ENCODE assay signal across 11 cellular contexts in the genomic region with DNA sequence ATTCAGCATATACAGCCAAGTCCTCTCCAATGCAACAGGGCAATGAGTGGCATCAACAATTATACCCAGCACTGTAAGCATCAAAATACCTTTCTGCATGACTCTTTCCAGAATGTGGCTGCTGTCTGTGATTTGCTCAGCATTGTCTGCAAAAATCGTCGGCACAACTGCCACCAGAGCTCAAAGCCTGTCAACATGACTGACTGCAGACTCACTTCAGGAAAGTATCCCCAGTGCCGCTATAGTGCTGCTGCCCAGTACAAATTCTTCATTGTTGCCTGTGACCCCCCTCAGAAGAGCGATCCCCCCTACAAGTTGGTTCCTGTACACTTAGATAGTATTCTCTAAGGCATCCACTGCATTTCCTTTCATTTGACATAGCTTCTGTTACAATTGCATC. TPM values are rescaled to one million over a fixed set of nuclear protein-coding genes. Genes with fewer than 3 reads are reported as not detected.
DNase-seq lines count a peak whose midpoint lies in the region; ATAC-seq and TF ChIP-seq lines count a peak whose summit lies in the region.
"Had no signal": no experiment of that assay in that cellular context is flagged by ENCODE, and none has a peak within 500 bp of the region (broad histone marks: within the 10 kb centered on the region; RNA-seq: fewer than 3 reads in every experiment).

No MANE protein-coding gene starts in this region.

- peak; percentile 37 for DNase-seq in activated CD4-positive, alpha-beta T cell treated with anti-CD3 and anti-CD28 coated beads for 36 hours
- no peak for DNase-seq in activated CD4-positive, alpha-beta T cell treated with anti-CD3 and anti-CD28 coated beads for 48 hours
- DNase-seq in lower lobe of right lung (no peak), substantia nigra (lab: John Stamatoyannopoulos, UW) (peak in 2 of 49 donors; percentile 16 to 45), HCEC 1CT (no peak), HAP-1 (ENCODE audit: low spot score in 2 of 2) (no peak), T-helper 9 cell (no peak)

- H3K4me1 ChIP-seq in lower lobe of right lung (peaks cover 21% of the 10 kb centered on the region), HAP-1 (no peaks in the 10 kb centered on the region)
- H3K4me1 ChIP-seq: A549 had no signal

- no peaks in the 10 kb centered on the region for H3K27me3 ChIP-seq in lower lobe of right lung (ENCODE audit: low read depth)
- peaks cover 4% of the 10 kb centered on the region; the same call in 1 of the 2 replicates for H3K27me3 ChIP-seq in HAP-1 (ENCODE audit: low read depth)

- in situ Hi-C loops in HAP-1 (cut with MboI; ENCODE audit: low sequenced_read_pairs), result no loop called here

- POLR2A ChIA-PET in activated CD4-positive, alpha-beta T cell treated with anti-CD3 and anti-CD28 coated beads for 36 hours (lab: Charles Lee), result no interaction called here

- H3K9me3 Mint-ChIP-seq in activated CD4-positive, alpha-beta T cell treated with anti-CD3 and anti-CD28 coated beads for 36 hours (ENCODE audit: low read depth), result no peaks in the 10 kb centered on the region
- no peaks in the 10 kb centered on the region for H3K9me3 Mint-ChIP-seq in activated naive CD4-positive, alpha-beta T cell treated with anti-CD3 and anti-CD28 coated beads, Interleukin-2, amount 50 U/mL, for 24 hours

- H3K4me3 Mint-ChIP-seq in activated CD4-positive, alpha-beta T cell treated with anti-CD3 and anti-CD28 coated beads for 36 hours, result peak overlapping the region; percentile 39
- peak overlapping the region; percentile 81 for H3K4me3 Mint-ChIP-seq in activated naive CD4-positive, alpha-beta T cell treated with anti-CD3 and anti-CD28 coated beads, Interleukin-2, amount 50 U/mL, for 24 hours

- CTCF ChIA-PET in activated CD4-positive, alpha-beta T cell treated with anti-CD3 and anti-CD28 coated beads for 36 hours (lab: Charles Lee), result interaction anchor here (0.6 to 1.3 kb wide), 4 partner anchors 25 to 190 kb away, joined by 3 to 4 read pairs (median 3); no protein-coding TSS in a partner anchor

- H3K4me1 Mint-ChIP-seq in activated CD4-positive, alpha-beta T cell treated with anti-CD3 and anti-CD28 coated beads for 36 hours, result peaks cover 26% of the 10 kb centered on the region
- peaks cover 37% of the 10 kb centered on the region for H3K4me1 Mint-ChIP-seq in activated naive CD4-positive, alpha-beta T cell treated with anti-CD3 and anti-CD28 coated beads, Interleukin-2, amount 50 U/mL, for 24 hours

- H3K36me3 ChIP-seq in lower lobe of right lung (no peaks in the 10 kb centered on the region), HAP-1 (replicated peaks) (no peaks in the 10 kb centered on the region)

- H3K4me3 ChIP-seq in lower lobe of right lung, result peak overlapping the region; percentile 41
- H3K4me3 ChIP-seq in HAP-1, result no peak overlapping the region
- H3K4me3 ChIP-seq: A549 had no signal

- H3K27me3 Mint-ChIP-seq in activated CD4-positive, alpha-beta T cell treated with anti-CD3 and anti-CD28 coated beads for 36 hours, result no peaks in the 10 kb centered on the region
- H3K27me3 Mint-ChIP-seq in activated naive CD4-positive, alpha-beta T cell treated with anti-CD3 and anti-CD28 coated beads, Interleukin-2, amount 50 U/mL, for 24 hours, result no peaks in the 10 kb centered on the region

- H3K27ac ChIP-seq in lower lobe of right lung, result peak overlapping the region; percentile 78
- peak overlapping the region; percentile 76 for H3K27ac ChIP-seq in substantia nigra (ENCODE audit: low read depth, low read length, poor library complexity, severe bottlenecking)
- H3K27ac ChIP-seq: A549 had no signal

- peak overlapping the region; percentile 77 for H3K27ac Mint-ChIP-seq in activated CD4-positive, alpha-beta T cell treated with anti-CD3 and anti-CD28 coated beads for 36 hours
- H3K27ac Mint-ChIP-seq in activated naive CD4-positive, alpha-beta T cell treated with anti-CD3 and anti-CD28 coated beads, Interleukin-2, amount 50 U/mL, for 24 hours, result peak overlapping the region; percentile 89

- H3K36me3 Mint-ChIP-seq in activated CD4-positive, alpha-beta T cell treated with anti-CD3 and anti-CD28 coated beads for 36 hours (ENCODE audit: low read depth), result no peaks in the 10 kb centered on the region
- no peaks in the 10 kb centered on the region for H3K36me3 Mint-ChIP-seq in activated naive CD4-positive, alpha-beta T cell treated with anti-CD3 and anti-CD28 coated beads, Interleukin-2, amount 50 U/mL, for 24 hours

- H3K9me3 ChIP-seq in lower lobe of right lung, result no peaks in the 10 kb centered on the region
- no peaks in the 10 kb centered on the region for H3K9me3 ChIP-seq in HAP-1

- intact Hi-C loops in activated CD4-positive, alpha-beta T cell treated with anti-CD3 and anti-CD28 coated beads for 36 hours (cut with DNase I, micrococcal nuclease), result no loop called here
- intact Hi-C loops in lower lobe of right lung (cut with DNase I), result no loop called here

- peak; percentile 59 for ATAC-seq in activated CD4-positive, alpha-beta T cell treated with anti-CD3 and anti-CD28 coated beads for 36 hours
- ATAC-seq in lower lobe of right lung, result peak; percentile 28 to 37
- ATAC-seq: A549 had no signal

- no peak for TF ChIP-seq CTCF in lower lobe of right lung (IDR thresholded peaks at IDR 0.05)

RNA-seq across cellular contexts. Expression of a gene that starts 0.7 kb away (rescaled TPM):
- total RNA-seq in activated CD4-positive, alpha-beta T cell treated with anti-CD3 and anti-CD28 coated beads for 36 hours, result under 1 TPM; 0.46 to 0.62 TPM
- 27.3 TPM for total RNA-seq in lower lobe of right lung

RNA-seq across cellular contexts. Expression of a gene that starts 13.6 kb away (rescaled TPM):
- total RNA-seq in activated CD4-positive, alpha-beta T cell treated with anti-CD3 and anti-CD28 coated beads for 36 hours, result not detected
- not detected for total RNA-seq in lower lobe of right lung
- total RNA-seq: mucosa of gallbladder, NCI-H460 had no signal

RNA-seq across cellular contexts. Expression of a gene that starts 20.8 kb away (rescaled TPM):
- not detected for total RNA-seq in activated CD4-positive, alpha-beta T cell treated with anti-CD3 and anti-CD28 coated beads for 36 hours
- 694 TPM for total RNA-seq in lower lobe of right lung
- total RNA-seq: NCI-H460 had no signal

RNA-seq across cellular contexts. Expression of a gene that starts 36.1 kb away (rescaled TPM):
- not detected for total RNA-seq in activated CD4-positive, alpha-beta T cell treated with anti-CD3 and anti-CD28 coated beads for 36 hours
- total RNA-seq in lower lobe of right lung, result not detected
- total RNA-seq: mucosa of gallbladder, NCI-H460 had no signal

Comparison
In these comparisons a context has a peak if more than half of its experiments do, and no peak if none do; other contexts are left out.
1. RNA of a gene that starts 0.7 kb away (total RNA-seq): 27.3 TPM in lower lobe of right lung (single experiment); 0.46 to 0.62 TPM in activated CD4-positive, alpha-beta T cell treated with anti-CD3 and anti-CD28 coated beads for 36 hours; every median in the first group is over 10 times any median in the second.
2. RNA of a gene that starts 20.8 kb away (total RNA-seq): 694 TPM in lower lobe of right lung (single experiment); not detected in activated CD4-positive, alpha-beta T cell treated with anti-CD3 and anti-CD28 coated beads for 36 hours; every median in the first group is over 100 times any median in the second.